10 cellular contexts compared by ENCODE assay signal in the genomic region with DNA sequence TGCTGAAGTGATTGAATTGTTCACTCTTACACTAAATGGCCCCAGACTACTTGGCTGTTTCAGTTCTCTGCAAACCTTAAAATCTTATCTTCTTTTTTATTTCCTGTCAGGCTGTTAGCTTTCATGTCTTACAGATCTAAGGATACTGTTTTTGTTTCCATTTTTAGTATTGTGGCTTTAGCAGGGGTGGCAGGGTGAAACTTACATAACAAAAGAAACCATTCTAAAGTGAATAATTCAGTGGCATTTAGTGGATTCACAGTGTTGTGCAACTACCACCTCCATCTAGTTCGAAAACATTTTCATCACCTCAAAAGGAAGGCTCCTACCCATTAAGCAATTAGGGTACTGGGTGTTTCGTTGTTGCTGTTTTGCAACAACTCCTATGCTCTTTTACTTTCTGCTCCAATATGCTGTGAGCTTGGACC. TPM values are rescaled to one million over a fixed set of nuclear protein-coding genes. Genes with fewer than 3 reads are reported as not detected.
DNase-seq lines count a peak whose midpoint lies in the region; ATAC-seq and TF ChIP-seq lines count a peak whose summit lies in the region.
"Had no signal": no experiment of that assay in that cellular context is flagged by ENCODE, and none has a peak within 500 bp of the region (broad histone marks: within the 10 kb centered on the region; RNA-seq: fewer than 3 reads in every experiment).

No MANE protein-coding gene starts in this region.

- no peaks in the 10 kb centered on the region for H3K79me2 ChIP-seq in OCI-LY7 (ENCODE audit: insufficient read depth, low read depth, low read length)

- peak overlapping the region; percentile 92 for H3K27ac Mint-ChIP-seq in activated CD4-positive, alpha-beta T cell treated with anti-CD3 and anti-CD28 coated beads for 36 hours

- DNase-seq in activated CD4-positive, alpha-beta T cell treated with anti-CD3 and anti-CD28 coated beads for 36 hours: no peak
- DNase-seq in activated CD4-positive, alpha-beta T cell treated with anti-CD3 and anti-CD28 coated beads for 4 hours: no peak
- peak; percentile 72 for DNase-seq in OCI-LY7 (ENCODE audit: low spot score)
- no peak for DNase-seq in colonic mucosa
- no peak for DNase-seq in spleen
- no peak for DNase-seq in NK-92 treated with Interleukin-12 subunit alpha and Interleukin-12 subunit beta, amount 100 ng/mL, for 24 hours (lab: John Stamatoyannopoulos, UW)
- no peak for DNase-seq in NCI-H1092 treated with DMSO at 0.1 percent for 48 hours (lab: John Stamatoyannopoulos, UW)
- no peak for DNase-seq in GM10248 (ENCODE audit: extremely low spot score)
- DNase-seq: 8988T had no signal

- no TSS peak for BruUV-seq in OCI-LY7 (replicated peaks; lab: Mats Ljungman, UMichigan)

- POLR2A ChIA-PET in activated CD4-positive, alpha-beta T cell treated with anti-CD3 and anti-CD28 coated beads for 36 hours (lab: Charles Lee): interaction anchor here (0.6 to 1.0 kb wide), 4 partner anchors 10 to 371 kb away, joined by 3 to 5 read pairs (median 4); no protein-coding TSS in a partner anchor
- POLR2A ChIA-PET in OCI-LY7 (lab: Charles Lee): interaction anchor here (0.6 to 10.6 kb wide), 7 partner anchors 12 to 372 kb away, joined by 3 to 147 read pairs (median 4); a partner anchor contains a TSS
- POLR2A ChIA-PET in GM10248 (lab: Yijun Ruan, JAX): no interaction called here

- peak overlapping the region; percentile 77 for H3K4me2 ChIP-seq in OCI-LY7 (ENCODE audit: low read length)

- WGBS in spleen, 5 donors: 24 to 34% (median 30%) methylated on average over 2 of the region's 2 CpGs

- no peaks in the 10 kb centered on the region for H3K27me3 ChIP-seq in colonic mucosa
- H3K27me3 ChIP-seq in spleen (replicated peaks in 1 of 7): no peaks in the 10 kb centered on the region

- peak overlapping the region; percentile 69 for H3K4me3 Mint-ChIP-seq in activated CD4-positive, alpha-beta T cell treated with anti-CD3 and anti-CD28 coated beads for 36 hours

- no peaks in the 10 kb centered on the region for H4K20me1 ChIP-seq in OCI-LY7 (ENCODE audit: insufficient read depth, low read length)

- H3K9me3 ChIP-seq in OCI-LY7 (ENCODE audit: low read length) (no peaks in the 10 kb centered on the region), colonic mucosa (no peaks in the 10 kb centered on the region), spleen (no peaks in the 10 kb centered on the region)
- H3K9me3 ChIP-seq: prostate gland had no signal

- ATAC-seq in activated CD4-positive, alpha-beta T cell treated with anti-CD3 and anti-CD28 coated beads for 36 hours: peak; percentile 40

- TF ChIP-seq POLR2A in spleen (IDR thresholded peaks at IDR 0.05): no peak

- intact Hi-C loops in activated CD4-positive, alpha-beta T cell treated with anti-CD3 and anti-CD28 coated beads for 36 hours (cut with DNase I, micrococcal nuclease): loop anchor here (1.0 to 10.0 kb wide), 5 partner anchors 21 to 630 kb away; a partner anchor contains a TSS
- intact Hi-C loops in OCI-LY7 (cut with micrococcal nuclease; ENCODE audit: unreplicated experiment): loop anchor here (10.0 kb wide), 2 partner anchors 930 to 1230 kb away; no protein-coding TSS in a partner anchor
- intact Hi-C loops in colonic mucosa (cut with DNase I): no loop called here
- intact Hi-C loops in spleen (cut with DNase I; ENCODE audit: low total_unique reads): no loop called here

- H3K27me3 Mint-ChIP-seq in activated CD4-positive, alpha-beta T cell treated with anti-CD3 and anti-CD28 coated beads for 36 hours: no peaks in the 10 kb centered on the region

- H3K36me3 ChIP-seq in OCI-LY7 (ENCODE audit: insufficient read depth, low read length): no peaks in the 10 kb centered on the region
- no peaks in the 10 kb centered on the region for H3K36me3 ChIP-seq in colonic mucosa
- no peaks in the 10 kb centered on the region for H3K36me3 ChIP-seq in spleen
- H3K36me3 ChIP-seq: prostate gland had no signal

- H3K4me3 ChIP-seq in OCI-LY7 (ENCODE audit: low read depth, low read length, poor library complexity, severe bottlenecking) (peak overlapping the region; percentile 25), colonic mucosa (no peak overlapping the region), spleen (peak overlapping the region in 3 of 8 donors; percentile 6 to 57 (median 15))
- H3K4me3 ChIP-seq: prostate gland had no signal

- TF ChIP-seq CTCF in OCI-LY7 (conservative IDR thresholded peaks at IDR 0.05; ENCODE audit: low read length) (no peak), colonic mucosa (IDR thresholded peaks at IDR 0.05) (no peak), spleen (IDR thresholded peaks at IDR 0.05 in 8 of 11, conservative IDR thresholded peaks at IDR 0.05 in 3 of 11) (no peak), GM10248 (IDR thresholded peaks at IDR 0.05; ENCODE audit: control extremely low read depth, extremely low read depth, low read depth, missing control alignments) (no peak)

- H3K9ac ChIP-seq in colonic mucosa (ENCODE audit: low read depth in 2 of 2, low read length in 2 of 2): no peak overlapping the region

- peaks cover 91% of the 10 kb centered on the region for H3K4me1 Mint-ChIP-seq in activated CD4-positive, alpha-beta T cell treated with anti-CD3 and anti-CD28 coated beads for 36 hours

- H2AFZ ChIP-seq in OCI-LY7 (ENCODE audit: low read length): peak overlapping the region; percentile 61; the same call in 1 of the 2 replicates

- peak overlapping the region; percentile 95 for H3K27ac ChIP-seq in OCI-LY7 (ENCODE audit: low read depth, low read length, poor library complexity, severe bottlenecking)
- H3K27ac ChIP-seq in colonic mucosa: peak overlapping the region; percentile 44
- peak overlapping the region; percentile 53 to 95 (median 86) for H3K27ac ChIP-seq in spleen
- H3K27ac ChIP-seq: prostate gland had no signal

- H3K4me1 ChIP-seq in OCI-LY7 (ENCODE audit: insufficient read depth, low read length, poor library complexity, severe bottlenecking) (peaks cover 100% of the 10 kb centered on the region), colonic mucosa (no peaks in the 10 kb centered on the region), spleen (peaks cover 21 to 99% (median 83%) of the 10 kb centered on the region in 6 donors)
- H3K4me1 ChIP-seq: prostate gland had no signal

- no peaks in the 10 kb centered on the region for H3K9me3 Mint-ChIP-seq in activated CD4-positive, alpha-beta T cell treated with anti-CD3 and anti-CD28 coated beads for 36 hours (ENCODE audit: low read depth)

- no peaks in the 10 kb centered on the region for H3K36me3 Mint-ChIP-seq in activated CD4-positive, alpha-beta T cell treated with anti-CD3 and anti-CD28 coated beads for 36 hours (ENCODE audit: low read depth)

- H3K9me2 ChIP-seq in OCI-LY7 (ENCODE audit: insufficient read depth, low read length): no peaks in the 10 kb centered on the region

- CTCF ChIA-PET in activated CD4-positive, alpha-beta T cell treated with anti-CD3 and anti-CD28 coated beads for 36 hours (lab: Charles Lee): interaction anchor here (0.7 to 12.6 kb wide), 6 partner anchors 15 to 702 kb away, joined by 4 to 154 read pairs (median 6); no protein-coding TSS in a partner anchor
- CTCF ChIA-PET in OCI-LY7 (lab: Charles Lee; ENCODE audit: unreplicated experiment): interaction anchor here (0.9 to 4.9 kb wide), 3 partner anchors 10 to 24 kb away, joined by 3 to 29 read pairs (median 5); no protein-coding TSS in a partner anchor
- CTCF ChIA-PET in GM10248 (lab: Yijun Ruan, JAX): interaction anchor here (0.9 to 5.8 kb wide), 3 partner anchors 11 to 20 kb away, joined by 3 to 48 read pairs (median 4); a partner anchor contains a TSS

RNA-seq across cellular contexts. Expression of a gene that starts 19.8 kb away (rescaled TPM):
- total RNA-seq in activated CD4-positive, alpha-beta T cell treated with anti-CD3 and anti-CD28 coated beads for 36 hours: under 1 TPM; 0.18 to 0.33 TPM
- total RNA-seq in OCI-LY7 (2014; rRNA removed; shearing (Covaris generic)): 0.41 and 0.75 TPM in 2 replicates
- total RNA-seq in OCI-LY7 (2022) (0.46 and 0.90 TPM in 2 replicates), colonic mucosa (under 1 TPM in 1 of 2 donors, not detected in 1; 0.12 TPM), spleen (1 to 10 TPM in 5 of 7 donors, under 1 TPM in 2; 0.39 to 3.3 (median 1.7) TPM)
- under 1 TPM; 0.03 to 0.20 (median 0.06) TPM for polyA plus RNA-seq in spleen

RNA-seq across cellular contexts. Expression of a gene that starts 21.2 kb away (rescaled TPM):
- 1 to 10 TPM; 4.9 to 5.3 TPM for total RNA-seq in activated CD4-positive, alpha-beta T cell treated with anti-CD3 and anti-CD28 coated beads for 36 hours
- total RNA-seq in OCI-LY7 (2014; rRNA removed; shearing (Covaris generic)): 3.4 and 3.5 TPM in 2 replicates
- total RNA-seq in OCI-LY7 (2022) (11.9 and 12.5 TPM in 2 replicates), colonic mucosa (10 to 100 TPM in 1 of 2 donors, 1 to 10 TPM in 1; 6.6 to 12.4 TPM), spleen (10 to 100 TPM; 11.3 to 22.8 (median 17.8) TPM)
- 10 to 100 TPM; 13.5 to 18.8 (median 15.1) TPM for polyA plus RNA-seq in spleen

RNA-seq across cellular contexts. Expression of a gene that starts 36.6 kb away (rescaled TPM):
- not detected for total RNA-seq in activated CD4-positive, alpha-beta T cell treated with anti-CD3 and anti-CD28 coated beads for 36 hours
- not detected in 2 replicates for total RNA-seq in OCI-LY7 (2014; rRNA removed; shearing (Covaris generic))
- total RNA-seq in OCI-LY7 (2022) (not detected in 2 replicates), colonic mucosa (not detected), spleen (not detected)
- not detected for polyA plus RNA-seq in spleen

Comparison
In these comparisons a context has a peak if more than half of its experiments do, and no peak if none do; other contexts are left out.
1. H3K27ac ChIP-seq: peak in every context shown above with its lines; median percentile 95 in OCI-LY7; 86 in spleen; 44 in colonic mucosa.
2. intact Hi-C loops: an anchor here in activated CD4-positive, alpha-beta T cell treated with anti-CD3 and anti-CD28 coated beads for 36 hours (1.0 to 10.0 kb wide) and OCI-LY7 (10.0 kb wide); none called in colonic mucosa and spleen.